Comparison of ENCODE assay signal across 1 cellular context in the genomic region with DNA sequence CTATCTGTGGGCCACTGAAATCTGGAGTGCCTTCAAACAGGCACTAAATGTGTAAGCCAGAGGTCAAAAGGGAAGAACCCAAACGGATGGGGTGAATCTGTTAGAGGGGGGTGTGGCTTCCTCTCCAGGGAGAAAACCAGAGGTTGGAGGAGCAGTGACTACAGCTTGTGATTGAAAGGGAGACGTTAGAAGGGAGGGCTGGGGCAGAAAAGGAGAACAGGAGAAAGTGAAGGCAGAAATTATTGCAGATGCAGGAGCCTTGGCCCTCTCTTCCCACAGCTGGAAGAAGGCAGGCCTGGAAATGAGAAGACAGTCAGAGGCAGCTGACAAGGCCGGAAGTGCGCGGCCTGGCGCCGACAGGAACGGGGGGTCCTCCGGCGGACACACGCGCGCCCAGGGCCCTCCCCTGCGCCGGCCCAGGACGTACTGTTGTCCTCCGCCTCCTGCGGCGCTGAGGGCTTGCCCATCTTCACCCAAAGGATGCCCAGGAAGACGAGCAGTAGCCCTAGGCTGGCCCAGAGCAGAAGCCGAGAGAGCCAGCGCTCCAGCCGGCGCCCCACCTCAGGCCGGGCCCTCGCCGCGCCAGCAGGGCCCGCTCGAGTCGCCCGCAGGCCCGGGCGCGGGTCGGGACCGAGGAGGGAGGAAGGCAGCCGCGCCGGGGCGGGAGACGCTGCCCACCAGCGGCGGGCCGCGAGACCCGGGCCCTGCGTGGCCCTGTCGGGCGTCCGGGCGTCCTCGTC.
TF ChIP-seq lines count a peak whose summit lies in the region.

No MANE protein-coding gene starts in this region.

TF ChIP-seq in HepG2, 621 proteins besides CTCF, POLR2A, EP300 and RAD21 (continued from another document and continues in another):
- TF ChIP-seq, protein P1, sequence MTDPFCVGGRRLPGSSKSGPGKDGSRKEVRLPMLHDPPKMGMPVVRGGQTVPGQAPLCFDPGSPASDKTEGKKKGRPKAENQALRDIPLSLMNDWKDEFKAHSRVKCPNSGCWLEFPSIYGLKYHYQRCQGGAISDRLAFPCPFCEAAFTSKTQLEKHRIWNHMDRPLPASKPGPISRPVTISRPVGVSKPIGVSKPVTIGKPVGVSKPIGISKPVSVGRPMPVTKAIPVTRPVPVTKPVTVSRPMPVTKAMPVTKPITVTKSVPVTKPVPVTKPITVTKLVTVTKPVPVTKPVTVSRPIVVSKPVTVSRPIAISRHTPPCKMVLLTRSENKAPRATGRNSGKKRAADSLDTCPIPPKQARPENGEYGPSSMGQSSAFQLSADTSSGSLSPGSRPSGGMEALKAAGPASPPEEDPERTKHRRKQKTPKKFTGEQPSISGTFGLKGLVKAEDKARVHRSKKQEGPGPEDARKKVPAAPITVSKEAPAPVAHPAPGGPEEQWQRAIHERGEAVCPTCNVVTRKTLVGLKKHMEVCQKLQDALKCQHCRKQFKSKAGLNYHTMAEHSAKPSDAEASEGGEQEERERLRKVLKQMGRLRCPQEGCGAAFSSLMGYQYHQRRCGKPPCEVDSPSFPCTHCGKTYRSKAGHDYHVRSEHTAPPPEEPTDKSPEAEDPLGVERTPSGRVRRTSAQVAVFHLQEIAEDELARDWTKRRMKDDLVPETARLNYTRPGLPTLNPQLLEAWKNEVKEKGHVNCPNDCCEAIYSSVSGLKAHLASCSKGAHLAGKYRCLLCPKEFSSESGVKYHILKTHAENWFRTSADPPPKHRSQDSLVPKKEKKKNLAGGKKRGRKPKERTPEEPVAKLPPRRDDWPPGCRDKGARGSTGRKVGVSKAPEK (CRISPR knock-in tag; IDR thresholded peaks at IDR 0.05; ENCODE audit: borderline replicate concordance), result no peak
- TF ChIP-seq AGO2 (optimal IDR thresholded peaks at IDR 0.05; ENCODE audit: low read depth, low read length) (peak; percentile 5), RBM22 (optimal IDR thresholded peaks at IDR 0.05; ENCODE audit: low read length) (no peak), ZNF556 (CRISPR knock-in tag; IDR thresholded peaks at IDR 0.05; ENCODE audit: borderline replicate concordance) (no peak), ZNF160 (CRISPR knock-in tag; IDR thresholded peaks at IDR 0.05) (0 out of 2 replicates have a peak, but pooled peaks have one; percentile 14), ZNF124 (CRISPR knock-in tag; IDR thresholded peaks at IDR 0.05) (no peak), ZNF33B (CRISPR knock-in tag; IDR thresholded peaks at IDR 0.05) (0 out of 2 replicates have a peak, but pooled peaks have one; percentile 44), KLF13 (CRISPR knock-in tag; IDR thresholded peaks at IDR 0.05) (no peak), NCOA2 (CRISPR knock-in tag; IDR thresholded peaks at IDR 0.05) (no peak), ZNF335 (CRISPR knock-in tag; IDR thresholded peaks at IDR 0.05) (peak; percentile 86), THAP11 (CRISPR knock-in tag; IDR thresholded peaks at IDR 0.05) (peak; percentile 70), RARG (CRISPR knock-in tag; IDR thresholded peaks at IDR 0.05; ENCODE audit: low read depth) (no peak), TGIF2 (CRISPR knock-in tag; IDR thresholded peaks at IDR 0.05) (0 out of 2 replicates have a peak, but pooled peaks have one; percentile 5), MAZ (IDR thresholded peaks at IDR 0.05; ENCODE audit: borderline replicate concordance, low read depth, low read length) (peak; percentile 75; the same call in 1 of the 2 replicates), MAZ (CRISPR knock-in tag; IDR thresholded peaks at IDR 0.05; ENCODE audit: low read depth) (no peak), ZNF589 (CRISPR knock-in tag; conservative IDR thresholded peaks at IDR 0.05) (no peak), ZNF446 (CRISPR knock-in tag; IDR thresholded peaks at IDR 0.05) (no peak; the same call in 1 of the 2 replicates), NFIB (CRISPR knock-in tag; IDR thresholded peaks at IDR 0.05; ENCODE audit: borderline replicate concordance) (no peak), REPIN1 (CRISPR knock-in tag; IDR thresholded peaks at IDR 0.05; ENCODE audit: borderline replicate concordance, low read depth) (peak; percentile 59; the same call in 1 of the 2 replicates), NCOR1 (IDR thresholded peaks at IDR 0.05; ENCODE audit: borderline replicate concordance, low read length) (no peak), ZNF430 (CRISPR knock-in tag; IDR thresholded peaks at IDR 0.05) (peak; percentile 32; the same call in 1 of the 2 replicates), HDAC1 (CRISPR knock-in tag; IDR thresholded peaks at IDR 0.05) (peak; percentile 80), ZC3H13 (CRISPR knock-in tag; IDR thresholded peaks at IDR 0.05) (peak; percentile 85), ZNF431 (CRISPR knock-in tag; IDR thresholded peaks at IDR 0.05; ENCODE audit: borderline replicate concordance, low read depth) (peak; percentile 57; the same call in 1 of the 2 replicates), SUZ12 (IDR thresholded peaks at IDR 0.05; ENCODE audit: low read depth, low read length) (no peak), SOX6 (IDR thresholded peaks at IDR 0.05) (no peak), SOX6 (CRISPR knock-in tag; IDR thresholded peaks at IDR 0.05) (peak; percentile 44; the same call in 1 of the 2 replicates), YY1 (IDR thresholded peaks at IDR 0.05; ENCODE audit: insufficient read depth, insufficient replicate concordance, low read depth, low read length) (peak; percentile 61), SETDB1 (CRISPR knock-in tag; IDR thresholded peaks at IDR 0.05; ENCODE audit: borderline replicate concordance) (no peak), SIN3A (IDR thresholded peaks at IDR 0.05; ENCODE audit: borderline replicate concordance, low read depth, low read length) (peak; percentile 74; the same call in 1 of the 2 replicates), ZSCAN9 (CRISPR knock-in tag; IDR thresholded peaks at IDR 0.05; ENCODE audit: borderline replicate concordance) (0 out of 2 replicates have a peak, but pooled peaks have one; percentile 44), ZNF878 (CRISPR knock-in tag; IDR thresholded peaks at IDR 0.05) (no peak), ZNF816 (CRISPR knock-in tag; IDR thresholded peaks at IDR 0.05; ENCODE audit: borderline replicate concordance) (no peak), ERF (CRISPR knock-in tag; IDR thresholded peaks at IDR 0.05) (peak; percentile 64), STAT5B (CRISPR knock-in tag; IDR thresholded peaks at IDR 0.05) (no peak), ZNF563 (CRISPR knock-in tag; IDR thresholded peaks at IDR 0.05) (no peak)
- TF ChIP-seq, protein P2, sequence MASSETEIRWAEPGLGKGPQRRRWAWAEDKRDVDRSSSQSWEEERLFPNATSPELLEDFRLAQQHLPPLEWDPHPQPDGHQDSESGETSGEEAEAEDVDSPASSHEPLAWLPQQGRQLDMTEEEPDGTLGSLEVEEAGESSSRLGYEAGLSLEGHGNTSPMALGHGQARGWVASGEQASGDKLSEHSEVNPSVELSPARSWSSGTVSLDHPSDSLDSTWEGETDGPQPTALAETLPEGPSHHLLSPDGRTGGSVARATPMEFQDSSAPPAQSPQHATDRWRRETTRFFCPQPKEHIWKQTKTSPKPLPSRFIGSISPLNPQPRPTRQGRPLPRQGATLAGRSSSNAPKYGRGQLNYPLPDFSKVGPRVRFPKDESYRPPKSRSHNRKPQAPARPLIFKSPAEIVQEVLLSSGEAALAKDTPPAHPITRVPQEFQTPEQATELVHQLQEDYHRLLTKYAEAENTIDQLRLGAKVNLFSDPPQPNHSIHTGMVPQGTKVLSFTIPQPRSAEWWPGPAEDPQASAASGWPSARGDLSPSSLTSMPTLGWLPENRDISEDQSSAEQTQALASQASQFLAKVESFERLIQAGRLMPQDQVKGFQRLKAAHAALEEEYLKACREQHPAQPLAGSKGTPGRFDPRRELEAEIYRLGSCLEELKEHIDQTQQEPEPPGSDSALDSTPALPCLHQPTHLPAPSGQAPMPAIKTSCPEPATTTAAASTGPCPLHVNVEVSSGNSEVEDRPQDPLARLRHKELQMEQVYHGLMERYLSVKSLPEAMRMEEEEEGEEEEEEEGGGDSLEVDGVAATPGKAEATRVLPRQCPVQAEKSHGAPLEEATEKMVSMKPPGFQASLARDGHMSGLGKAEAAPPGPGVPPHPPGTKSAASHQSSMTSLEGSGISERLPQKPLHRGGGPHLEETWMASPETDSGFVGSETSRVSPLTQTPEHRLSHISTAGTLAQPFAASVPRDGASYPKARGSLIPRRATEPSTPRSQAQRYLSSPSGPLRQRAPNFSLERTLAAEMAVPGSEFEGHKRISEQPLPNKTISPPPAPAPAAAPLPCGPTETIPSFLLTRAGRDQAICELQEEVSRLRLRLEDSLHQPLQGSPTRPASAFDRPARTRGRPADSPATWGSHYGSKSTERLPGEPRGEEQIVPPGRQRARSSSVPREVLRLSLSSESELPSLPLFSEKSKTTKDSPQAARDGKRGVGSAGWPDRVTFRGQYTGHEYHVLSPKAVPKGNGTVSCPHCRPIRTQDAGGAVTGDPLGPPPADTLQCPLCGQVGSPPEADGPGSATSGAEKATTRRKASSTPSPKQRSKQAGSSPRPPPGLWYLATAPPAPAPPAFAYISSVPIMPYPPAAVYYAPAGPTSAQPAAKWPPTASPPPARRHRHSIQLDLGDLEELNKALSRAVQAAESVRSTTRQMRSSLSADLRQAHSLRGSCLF (CRISPR knock-in tag; IDR thresholded peaks at IDR 0.05; ENCODE audit: borderline replicate concordance), result no peak
- TF ChIP-seq, protein P3, sequence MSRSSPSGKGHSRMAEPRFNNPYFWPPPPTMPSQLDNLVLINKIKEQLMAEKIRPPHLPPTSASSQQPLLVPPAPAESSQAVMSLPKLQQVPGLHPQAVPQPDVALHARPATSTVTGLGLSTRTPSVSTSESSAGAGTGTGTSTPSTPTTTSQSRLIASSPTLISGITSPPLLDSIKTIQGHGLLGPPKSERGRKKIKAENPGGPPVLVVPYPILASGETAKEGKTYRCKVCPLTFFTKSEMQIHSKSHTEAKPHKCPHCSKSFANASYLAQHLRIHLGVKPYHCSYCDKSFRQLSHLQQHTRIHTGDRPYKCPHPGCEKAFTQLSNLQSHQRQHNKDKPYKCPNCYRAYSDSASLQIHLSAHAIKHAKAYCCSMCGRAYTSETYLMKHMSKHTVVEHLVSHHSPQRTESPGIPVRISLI (CRISPR knock-in tag; IDR thresholded peaks at IDR 0.05; ENCODE audit: borderline replicate concordance), result no peak
- TF ChIP-seq, protein P4, sequence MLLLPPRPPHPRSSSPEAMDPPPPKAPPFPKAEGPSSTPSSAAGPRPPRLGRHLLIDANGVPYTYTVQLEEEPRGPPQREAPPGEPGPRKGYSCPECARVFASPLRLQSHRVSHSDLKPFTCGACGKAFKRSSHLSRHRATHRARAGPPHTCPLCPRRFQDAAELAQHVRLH (CRISPR knock-in tag; IDR thresholded peaks at IDR 0.05; ENCODE audit: borderline replicate concordance, low read depth), result peak; percentile 68; the same call in 1 of the 2 replicates
- TF ChIP-seq, protein P5, sequence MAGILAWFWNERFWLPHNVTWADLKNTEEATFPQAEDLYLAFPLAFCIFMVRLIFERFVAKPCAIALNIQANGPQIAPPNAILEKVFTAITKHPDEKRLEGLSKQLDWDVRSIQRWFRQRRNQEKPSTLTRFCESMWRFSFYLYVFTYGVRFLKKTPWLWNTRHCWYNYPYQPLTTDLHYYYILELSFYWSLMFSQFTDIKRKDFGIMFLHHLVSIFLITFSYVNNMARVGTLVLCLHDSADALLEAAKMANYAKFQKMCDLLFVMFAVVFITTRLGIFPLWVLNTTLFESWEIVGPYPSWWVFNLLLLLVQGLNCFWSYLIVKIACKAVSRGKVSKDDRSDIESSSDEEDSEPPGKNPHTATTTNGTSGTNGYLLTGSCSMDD (CRISPR knock-in tag; IDR thresholded peaks at IDR 0.05), result no peak
- TF ChIP-seq, protein P6, sequence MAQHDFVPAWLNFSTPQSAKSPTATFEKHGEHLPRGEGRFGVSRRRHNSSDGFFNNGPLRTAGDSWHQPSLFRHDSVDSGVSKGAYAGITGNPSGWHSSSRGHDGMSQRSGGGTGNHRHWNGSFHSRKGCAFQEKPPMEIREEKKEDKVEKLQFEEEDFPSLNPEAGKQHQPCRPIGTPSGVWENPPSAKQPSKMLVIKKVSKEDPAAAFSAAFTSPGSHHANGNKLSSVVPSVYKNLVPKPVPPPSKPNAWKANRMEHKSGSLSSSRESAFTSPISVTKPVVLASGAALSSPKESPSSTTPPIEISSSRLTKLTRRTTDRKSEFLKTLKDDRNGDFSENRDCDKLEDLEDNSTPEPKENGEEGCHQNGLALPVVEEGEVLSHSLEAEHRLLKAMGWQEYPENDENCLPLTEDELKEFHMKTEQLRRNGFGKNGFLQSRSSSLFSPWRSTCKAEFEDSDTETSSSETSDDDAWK (CRISPR knock-in tag; IDR thresholded peaks at IDR 0.05), result no peak
- TF ChIP-seq, protein P7, sequence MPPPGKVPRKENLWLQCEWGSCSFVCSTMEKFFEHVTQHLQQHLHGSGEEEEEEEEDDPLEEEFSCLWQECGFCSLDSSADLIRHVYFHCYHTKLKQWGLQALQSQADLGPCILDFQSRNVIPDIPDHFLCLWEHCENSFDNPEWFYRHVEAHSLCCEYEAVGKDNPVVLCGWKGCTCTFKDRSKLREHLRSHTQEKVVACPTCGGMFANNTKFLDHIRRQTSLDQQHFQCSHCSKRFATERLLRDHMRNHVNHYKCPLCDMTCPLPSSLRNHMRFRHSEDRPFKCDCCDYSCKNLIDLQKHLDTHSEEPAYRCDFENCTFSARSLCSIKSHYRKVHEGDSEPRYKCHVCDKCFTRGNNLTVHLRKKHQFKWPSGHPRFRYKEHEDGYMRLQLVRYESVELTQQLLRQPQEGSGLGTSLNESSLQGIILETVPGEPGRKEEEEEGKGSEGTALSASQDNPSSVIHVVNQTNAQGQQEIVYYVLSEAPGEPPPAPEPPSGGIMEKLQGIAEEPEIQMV (CRISPR knock-in tag; IDR thresholded peaks at IDR 0.05; ENCODE audit: low read depth), result no peak
- TF ChIP-seq, protein P8, sequence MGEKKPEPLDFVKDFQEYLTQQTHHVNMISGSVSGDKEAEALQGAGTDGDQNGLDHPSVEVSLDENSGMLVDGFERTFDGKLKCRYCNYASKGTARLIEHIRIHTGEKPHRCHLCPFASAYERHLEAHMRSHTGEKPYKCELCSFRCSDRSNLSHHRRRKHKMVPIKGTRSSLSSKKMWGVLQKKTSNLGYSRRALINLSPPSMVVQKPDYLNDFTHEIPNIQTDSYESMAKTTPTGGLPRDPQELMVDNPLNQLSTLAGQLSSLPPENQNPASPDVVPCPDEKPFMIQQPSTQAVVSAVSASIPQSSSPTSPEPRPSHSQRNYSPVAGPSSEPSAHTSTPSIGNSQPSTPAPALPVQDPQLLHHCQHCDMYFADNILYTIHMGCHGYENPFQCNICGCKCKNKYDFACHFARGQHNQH (CRISPR knock-in tag; IDR thresholded peaks at IDR 0.05), result peak; percentile 51; the same call in 1 of the 2 replicates
